ENCODE assay signal across 13 cellular contexts in genomic region chr13:111007209-111007608, GRCh38.
DNase-seq lines count a peak whose midpoint lies in the region; ATAC-seq, FAIRE-seq and TF ChIP-seq lines count a peak whose summit lies in the region.
"Had no signal": no experiment of that assay in that cellular context is flagged by ENCODE, and none has a peak within 500 bp of the region (broad histone marks: within the 10 kb centered on the region; RNA-seq: fewer than 3 reads in every experiment).

No MANE protein-coding gene starts in this region.

- ATAC-seq in Right ventricle myocardium inferior (no peak), pancreas (no peak)
- ATAC-seq: activated CD4-positive, CD25-positive, alpha-beta regulatory T cell treated with anti-CD3 and anti-CD28 coated beads, Interleukin-2, amount 50 U/mL, for 24 hours; natural killer cell had no signal

- H3K4me1 Mint-ChIP-seq in activated T-helper 2 cell treated with anti-CD3 and anti-CD28 coated beads, Interferon-gamma antibody, Interleukin-2, Interleukin-4, amounts not matched to agents 10 μg/mL and 5 μg/mL and 100 μg/mL, durations not matched to agents 14 hours and 24 hours and 36 hours (ENCODE audit: low read depth): peaks cover 10% of the 10 kb centered on the region
- H3K4me1 Mint-ChIP-seq: natural killer cell had no signal

- H3K4me3 ChIP-seq in right atrium auricular region (no peak overlapping the region), colonic mucosa (no peak overlapping the region), pancreas (no peak overlapping the region)

- H3K27me3 ChIP-seq in right atrium auricular region (no peaks in the 10 kb centered on the region), colonic mucosa (no peaks in the 10 kb centered on the region), pancreas (no peaks in the 10 kb centered on the region)

- TF ChIP-seq CTCF in right atrium auricular region (IDR thresholded peaks at IDR 0.05): no peak
- no peak for TF ChIP-seq CTCF in colonic mucosa (IDR thresholded peaks at IDR 0.05)
- TF ChIP-seq CTCF in pancreas (IDR thresholded peaks at IDR 0.05): no peak

- no peak overlapping the region for H3K9ac ChIP-seq in colonic mucosa (ENCODE audit: low read depth in 2 of 2, low read length in 2 of 2)

- peaks cover 0 to 25% of the 10 kb centered on the region in 2 donors for H3K4me1 ChIP-seq in right atrium auricular region
- H3K4me1 ChIP-seq in colonic mucosa: no peaks in the 10 kb centered on the region
- peaks cover 19 to 21% (median 19%) of the 10 kb centered on the region in 3 donors for H3K4me1 ChIP-seq in pancreas

- H3K36me3 ChIP-seq in right atrium auricular region (no peaks in the 10 kb centered on the region), colonic mucosa (no peaks in the 10 kb centered on the region), pancreas (no peaks in the 10 kb centered on the region)

- H3K9me3 ChIP-seq in right atrium auricular region: no peaks in the 10 kb centered on the region
- no peaks in the 10 kb centered on the region for H3K9me3 ChIP-seq in colonic mucosa
- H3K9me3 ChIP-seq in pancreas: no peaks in the 10 kb centered on the region

- 75 to 85% methylated on average over 3 of the region's 3 CpGs for WGBS in pancreas, 2 donors

- intact Hi-C loops in Right ventricle myocardium inferior (cut with DNase I): loop anchor here (2.0 to 5.0 kb wide), 2 partner anchors 60 to 92 kb away; partner anchors contain the start of gene ANKRD10
- intact Hi-C loops in colonic mucosa (cut with DNase I): no loop called here
- intact Hi-C loops in pancreas (cut with DNase I): no loop called here
- intact Hi-C loops in activated T-helper 2 cell treated with anti-CD3 and anti-CD28 coated beads, Interferon-gamma antibody, Interleukin-2, Interleukin-4, amounts not matched to agents 10 μg/mL and 5 μg/mL and 100 μg/mL, durations not matched to agents 14 hours and 24 hours and 36 hours (cut with micrococcal nuclease): no loop called here

- H3K9me3 Mint-ChIP-seq in activated T-helper 2 cell treated with anti-CD3 and anti-CD28 coated beads, Interferon-gamma antibody, Interleukin-2, Interleukin-4, amounts not matched to agents 10 μg/mL and 5 μg/mL and 100 μg/mL, durations not matched to agents 14 hours and 24 hours and 36 hours: no peaks in the 10 kb centered on the region
- H3K9me3 Mint-ChIP-seq: natural killer cell had no signal

- no peak for FAIRE-seq in pancreas (lab: Jason Lieb, UNC)
- FAIRE-seq: GM18507 had no signal

- H3K4me3 Mint-ChIP-seq in activated T-helper 2 cell treated with anti-CD3 and anti-CD28 coated beads, Interferon-gamma antibody, Interleukin-2, Interleukin-4, amounts not matched to agents 10 μg/mL and 5 μg/mL and 100 μg/mL, durations not matched to agents 14 hours and 24 hours and 36 hours (ENCODE audit: low read depth): no peak overlapping the region
- H3K4me3 Mint-ChIP-seq: natural killer cell had no signal

- peaks cover 18% of the 10 kb centered on the region for H3K27me3 Mint-ChIP-seq in activated T-helper 2 cell treated with anti-CD3 and anti-CD28 coated beads, Interferon-gamma antibody, Interleukin-2, Interleukin-4, amounts not matched to agents 10 μg/mL and 5 μg/mL and 100 μg/mL, durations not matched to agents 14 hours and 24 hours and 36 hours (ENCODE audit: low read depth)

- no peak overlapping the region for H3K27ac Mint-ChIP-seq in activated T-helper 2 cell treated with anti-CD3 and anti-CD28 coated beads, Interferon-gamma antibody, Interleukin-2, Interleukin-4, amounts not matched to agents 10 μg/mL and 5 μg/mL and 100 μg/mL, durations not matched to agents 14 hours and 24 hours and 36 hours
- H3K27ac Mint-ChIP-seq: natural killer cell had no signal

- no peaks in the 10 kb centered on the region for H3K36me3 Mint-ChIP-seq in activated T-helper 2 cell treated with anti-CD3 and anti-CD28 coated beads, Interferon-gamma antibody, Interleukin-2, Interleukin-4, amounts not matched to agents 10 μg/mL and 5 μg/mL and 100 μg/mL, durations not matched to agents 14 hours and 24 hours and 36 hours (ENCODE audit: low read depth)
- H3K36me3 Mint-ChIP-seq: natural killer cell had no signal

- DNase-seq in right atrium auricular region (ENCODE audit: low spot score) (no peak), Right ventricle myocardium inferior (ENCODE audit: missing footprints) (no peak), colonic mucosa (no peak), pancreas (no peak), NCI-H774 (lab: John Stamatoyannopoulos, UW) (no peak), mesenteric fat pad (ENCODE audit: low spot score) (no peak), hypothalamus (lab: John Stamatoyannopoulos, UW) (no peak)
- no peak for DNase-seq in activated T-helper 2 cell treated with anti-CD3 and anti-CD28 coated beads, Interferon-gamma antibody, Interleukin-2, Interleukin-4, amounts not matched to agents 10 μg/mL and 5 μg/mL and 100 μg/mL, durations not matched to agents 14 hours and 24 hours and 36 hours (ENCODE audit: low spot score)
- DNase-seq: activated naive CD4-positive, alpha-beta T cell treated with Interleukin-2 at 50 U/mL for 16 hours; effector CD4-positive, alpha-beta T cell; natural killer cell had no signal

- H3K27ac ChIP-seq in right atrium auricular region (peak overlapping the region; percentile 83 to 84), colonic mucosa (peak overlapping the region; percentile 79), pancreas (peak overlapping the region; percentile 62 to 95 (median 82))
